In the genomic region with DNA sequence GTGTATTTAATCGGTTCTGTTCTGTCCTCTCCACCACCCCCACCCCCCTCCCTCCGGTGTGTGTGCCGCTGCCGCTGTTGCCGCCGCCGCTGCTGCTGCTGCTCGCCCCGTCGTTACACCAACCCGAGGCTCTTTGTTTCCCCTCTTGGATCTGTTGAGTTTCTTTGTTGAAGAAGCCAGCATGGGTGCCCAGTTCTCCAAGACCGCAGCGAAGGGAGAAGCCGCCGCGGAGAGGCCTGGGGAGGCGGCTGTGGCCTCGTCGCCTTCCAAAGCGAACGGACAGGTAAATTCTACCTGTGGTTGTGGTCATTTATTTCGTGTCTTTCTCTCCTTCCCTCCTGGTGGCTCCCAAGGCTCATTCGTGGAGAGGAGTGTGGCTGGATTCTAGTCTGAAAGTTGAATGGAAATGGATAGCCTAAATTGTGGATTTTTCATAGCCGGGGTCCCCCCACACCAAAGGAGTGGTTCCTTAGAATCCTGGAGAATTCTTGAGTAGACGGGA, we compare ENCODE assay signal across 8 cellular contexts. TPM values are rescaled to one million over a fixed set of nuclear protein-coding genes. Genes with fewer than 3 reads are reported as not detected.
DNase-seq lines count a peak whose midpoint lies in the region; TF ChIP-seq lines count a peak whose summit lies in the region.

No MANE protein-coding gene starts in this region.

- H3K4me1 ChIP-seq in suprapubic skin, result peaks cover 43% of the 10 kb centered on the region

- WGBS in suprapubic skin, result 0% methylated on average over 25 of the region's 25 CpGs

- DNase-seq in C1 segment of cervical spinal cord (lab: John Stamatoyannopoulos, UW) (peak in 8 of 14 donors; percentile 35 to 75 (median 59)), HFF-Myc (ENCODE audit: extremely low read depth, low read depth) (no peak), astrocyte of the cerebellum (ENCODE audit: low read depth) (no peak), iPS-NIHi7 (ENCODE audit: extremely low spot score) (peak; percentile 19), suprapubic skin (ENCODE audit: low spot score in 2 of 2) (peak in 1 of 2 donors; percentile 61), SW 1271 (lab: John Stamatoyannopoulos, UW) (no peak), ureter (ENCODE audit: low spot score) (no peak)
- DNase-seq in stimulated activated CD4-positive, alpha-beta T cell treated with anti-CD3 and anti-CD28 coated beads, Interleukin-12 subunit alpha, Interleukin-12 subunit beta, amount 100 ng/mL, for 4 hours, result no peak

- no peak for TF ChIP-seq POLR2A in suprapubic skin (IDR thresholded peaks at IDR 0.05)

- peak overlapping the region; percentile 92 for H3K27ac ChIP-seq in suprapubic skin

- no peak for TF ChIP-seq EP300 in suprapubic skin (IDR thresholded peaks at IDR 0.05)

- no peak for TF ChIP-seq CTCF in HFF-Myc (IDR thresholded peaks at IDR 0.05; ENCODE audit: low read depth, low read length, missing control alignments)
- TF ChIP-seq CTCF in astrocyte of the cerebellum (IDR thresholded peaks at IDR 0.05; ENCODE audit: low read depth, low read length, missing control alignments), result no peak
- TF ChIP-seq CTCF in suprapubic skin (IDR thresholded peaks at IDR 0.05), result no peak

- H3K36me3 ChIP-seq in suprapubic skin, result no peaks in the 10 kb centered on the region

- no peaks in the 10 kb centered on the region for H3K9me3 ChIP-seq in suprapubic skin

- no peaks in the 10 kb centered on the region for H3K27me3 ChIP-seq in suprapubic skin

- H3K4me3 ChIP-seq in HFF-Myc (replicated peaks; ENCODE audit: low read depth, low read length) (peak overlapping the region; percentile 69), astrocyte of the cerebellum (ENCODE audit: low read depth, low read length) (peak overlapping the region; percentile 90), suprapubic skin (peak overlapping the region; percentile 75)

- in situ Hi-C loops in astrocyte of the cerebellum (cut with HindIII; ENCODE audit: low sequenced_read_pairs), result no loop called here

RNA-seq across cellular contexts. Expression of a gene that starts 0.5 kb away (rescaled TPM):
- total RNA-seq in suprapubic skin (10 to 100 TPM; 49.3 to 57.1 (median 54.6) TPM), ureter (150 TPM)

Comparison
In these comparisons a context has a peak if more than half of its experiments do, and no peak if none do; other contexts are left out.
1. DNase-seq: peak in C1 segment of cervical spinal cord (8 of 14) and iPS-NIHi7 (single experiment); none in HFF-Myc (single experiment), astrocyte of the cerebellum (single experiment), SW 1271 (0 of 2), ureter (single experiment) and stimulated activated CD4-positive, alpha-beta T cell treated with anti-CD3 and anti-CD28 coated beads, Interleukin-12 subunit alpha, Interleukin-12 subunit beta, amount 100 ng/mL, for 4 hours (single experiment).
2. Peak in every context shown above with its lines, with median percentiles within 50 percentile points of each other: H3K4me3 ChIP-seq.